ENCODE assay signal across 25 cellular contexts in genomic region chr14:58414845-58415244, GRCh38. TPM values are rescaled to one million over a fixed set of nuclear protein-coding genes. Genes with fewer than 3 reads are reported as not detected.
DNase-seq lines count a peak whose midpoint lies in the region; ATAC-seq and TF ChIP-seq lines count a peak whose summit lies in the region.
"Had no signal": no experiment of that assay in that cellular context is flagged by ENCODE, and none has a peak within 500 bp of the region (broad histone marks: within the 10 kb centered on the region; RNA-seq: fewer than 3 reads in every experiment).

No MANE protein-coding gene starts in this region.

- TF ChIP-seq CTCF in psoas muscle (IDR thresholded peaks at IDR 0.05) = no peak

- H3K9me3 Mint-ChIP-seq in activated T-cell treated with anti-CD3 and anti-CD28 coated beads, Interleukin-2, amount 50 U/mL, for 72 hours = no peaks in the 10 kb centered on the region
- H3K9me3 Mint-ChIP-seq: CD8-positive, alpha-beta T cell; stimulated activated effector memory CD8-positive, alpha-beta T cell treated with anti-CD3 and anti-CD28 coated beads, Interleukin-12 subunit alpha, Interleukin-12 subunit beta, amount 100 ng/mL, for 72 hours had no signal

- H3K36me3 ChIP-seq in psoas muscle (ENCODE audit: insufficient read depth in 1 of 2, low read depth in 1 of 2) = peaks cover 12 to 87% of the 10 kb centered on the region in 2 donors
- peaks cover 57% of the 10 kb centered on the region for H3K36me3 ChIP-seq in Karpas-422 (ENCODE audit: insufficient read depth, low read length)

- H3K4me1 Mint-ChIP-seq in activated T-cell treated with anti-CD3 and anti-CD28 coated beads, Interleukin-2, amount 50 U/mL, for 72 hours (ENCODE audit: low read depth) = peaks cover 22% of the 10 kb centered on the region

- H3K27ac ChIP-seq in psoas muscle (no peak overlapping the region), Karpas-422 (ENCODE audit: low read length) (no peak overlapping the region)
- H3K27ac ChIP-seq: hepatocyte, KMS-11, left lung, parathyroid adenoma, PC-9, upper lobe of right lung had no signal

- intact Hi-C loops in psoas muscle (cut with DNase I) = no loop called here

- ATAC-seq in activated T-cell treated with anti-CD3 and anti-CD28 coated beads, Interleukin-2, amount 50 U/mL, for 72 hours (replicated peaks in 1 of 2) = peak in 1 of 2 donors; percentile 59
- ATAC-seq in esophagus mucosa = peak; percentile 33
- ATAC-seq in psoas muscle = peak in 3 of 4 donors; percentile 28 to 41 (median 36)
- no peak for ATAC-seq in HG03521 (IDR thresholded peaks at IDR 0.05; ENCODE audit: unreplicated experiment)
- ATAC-seq: activated CD8-positive, alpha-beta T cell treated with anti-CD3 and anti-CD28 coated beads for 36 hours; CD8-positive, alpha-beta T cell; left lung; stimulated activated effector memory CD8-positive, alpha-beta T cell treated with anti-CD3 and anti-CD28 coated beads, Interleukin-12 subunit alpha, Interleukin-12 subunit beta, amount 100 ng/mL, for 72 hours; upper lobe of right lung had no signal

- peaks cover 48% of the 10 kb centered on the region for H3K79me2 ChIP-seq in Karpas-422 (ENCODE audit: low read length)

- 93 to 100% (median 96%) methylated on average over 1 of the region's 1 CpG for WGBS in psoas muscle, 3 donors

- DNase-seq in activated T-cell treated with anti-CD3 and anti-CD28 coated beads, Interleukin-2, amount 50 U/mL, for 72 hours = no peak
- no peak for DNase-seq in activated T-cell treated with anti-CD3 and anti-CD28 coated beads for 4 hours
- peak; percentile 57 for DNase-seq in NCI-H226
- no peak for DNase-seq in psoas muscle
- DNase-seq in AG20443 (ENCODE audit: low spot score) = no peak
- no peak for DNase-seq in Karpas-422
- DNase-seq: activated CD8-positive, alpha-beta T cell treated with anti-CD3 and anti-CD28 coated beads for 36 hours; activated effector memory CD4-positive, alpha-beta T cell treated with Interleukin-2 at 50 U/mL for 16 hours; anterior cingulate cortex; CD8-positive, alpha-beta T cell; H9; left lung; NCI-H1694 treated with DMSO at 0.1 percent for 48 hours; NCI-H510A; PC-9; upper lobe of right lung had no signal

- H3K4me3 Mint-ChIP-seq in activated T-cell treated with anti-CD3 and anti-CD28 coated beads, Interleukin-2, amount 50 U/mL, for 72 hours = peak overlapping the region in 1 of 2 donors; percentile 57
- H3K4me3 Mint-ChIP-seq: activated CD8-positive, alpha-beta T cell treated with anti-CD3 and anti-CD28 coated beads for 36 hours; CD8-positive, alpha-beta T cell; H9; stimulated activated effector memory CD8-positive, alpha-beta T cell treated with anti-CD3 and anti-CD28 coated beads, Interleukin-12 subunit alpha, Interleukin-12 subunit beta, amount 100 ng/mL, for 72 hours had no signal

- H3K9ac ChIP-seq in Karpas-422 (ENCODE audit: low read length) = no peak overlapping the region
- H3K9ac ChIP-seq: KMS-11, parathyroid adenoma had no signal

- H3K4me1 ChIP-seq in psoas muscle (no peaks in the 10 kb centered on the region), Karpas-422 (ENCODE audit: low read length) (no peaks in the 10 kb centered on the region)
- H3K4me1 ChIP-seq: left lung, parathyroid adenoma had no signal

- H3K27ac Mint-ChIP-seq in activated T-cell treated with anti-CD3 and anti-CD28 coated beads, Interleukin-2, amount 50 U/mL, for 72 hours = peak overlapping the region; percentile 86
- H3K27ac Mint-ChIP-seq: CD8-positive, alpha-beta T cell; stimulated activated effector memory CD8-positive, alpha-beta T cell treated with anti-CD3 and anti-CD28 coated beads, Interleukin-12 subunit alpha, Interleukin-12 subunit beta, amount 100 ng/mL, for 72 hours had no signal

- no peaks in the 10 kb centered on the region for H4K20me1 ChIP-seq in Karpas-422 (ENCODE audit: insufficient read depth, low read depth, low read length)

- H3K9me3 ChIP-seq in psoas muscle (no peaks in the 10 kb centered on the region), Karpas-422 (ENCODE audit: low read length) (no peaks in the 10 kb centered on the region)
- H3K9me3 ChIP-seq: left lung, upper lobe of right lung had no signal

- no peak overlapping the region for H3K4me2 ChIP-seq in Karpas-422 (ENCODE audit: low read depth, low read length, poor library complexity, severe bottlenecking)
- H3K4me2 ChIP-seq: hepatocyte, KMS-11, PC-9, smooth muscle cell had no signal

- no peaks in the 10 kb centered on the region for H3K9me2 ChIP-seq in Karpas-422 (replicated peaks; ENCODE audit: insufficient read depth, low read length)

- no peaks in the 10 kb centered on the region for H3K27me3 ChIP-seq in psoas muscle (ENCODE audit: insufficient read depth in 3 of 3, low read length in 2 of 3)
- no peaks in the 10 kb centered on the region for H3K27me3 ChIP-seq in Karpas-422 (ENCODE audit: low read length)
- H3K27me3 ChIP-seq: hepatocyte, left lung, upper lobe of right lung had no signal

- peaks cover 6 to 38% of the 10 kb centered on the region in 2 donors for H3K36me3 Mint-ChIP-seq in activated T-cell treated with anti-CD3 and anti-CD28 coated beads, Interleukin-2, amount 50 U/mL, for 72 hours (ENCODE audit: insufficient read depth in 2 of 2)

- H3K4me3 ChIP-seq in psoas muscle = no peak overlapping the region
- H3K4me3 ChIP-seq in Karpas-422 (ENCODE audit: low read length) = no peak overlapping the region
- H3K4me3 ChIP-seq: hepatocyte, left lung, PC-9, smooth muscle cell, upper lobe of right lung had no signal

- H2AFZ ChIP-seq in Karpas-422 (ENCODE audit: low read length) = no peak overlapping the region
- H2AFZ ChIP-seq: hepatocyte, parathyroid adenoma, PC-9 had no signal

- H3K27me3 Mint-ChIP-seq in activated T-cell treated with anti-CD3 and anti-CD28 coated beads, Interleukin-2, amount 50 U/mL, for 72 hours (ENCODE audit: low read depth) = no peaks in the 10 kb centered on the region
- H3K27me3 Mint-ChIP-seq: activated CD8-positive, alpha-beta T cell treated with anti-CD3 and anti-CD28 coated beads for 36 hours had no signal

RNA-seq across cellular contexts. Expression of gene TIMM9, which starts 12.5 kb away (rescaled TPM):
- 10 to 100 TPM; 70.6 to 93.5 TPM for total RNA-seq in activated T-cell treated with anti-CD3 and anti-CD28 coated beads, Interleukin-2, amount 50 U/mL, for 72 hours
- 33.8 TPM for total RNA-seq in esophagus mucosa
- 10 to 100 TPM; 44.2 to 55.6 (median 50.2) TPM for total RNA-seq in psoas muscle
- polyA plus RNA-seq in psoas muscle = 10 to 100 TPM; 47.4 to 87.8 (median 66.0) TPM
- 51.3 and 71.7 TPM in 2 replicates for total RNA-seq in Karpas-422 (2014; rRNA removed; shearing (Covaris generic); ENCODE audit: low replicate concordance)

RNA-seq across cellular contexts. Expression of gene KIAA0586, which starts 12.7 kb away (rescaled TPM):
- 10 to 100 TPM; 44.7 to 53.9 TPM for total RNA-seq in activated T-cell treated with anti-CD3 and anti-CD28 coated beads, Interleukin-2, amount 50 U/mL, for 72 hours
- total RNA-seq in esophagus mucosa = 11.9 TPM
- total RNA-seq in psoas muscle = 10 to 100 TPM in 1 of 4 donors, 1 to 10 TPM in 3; 5.0 to 14.2 (median 8.3) TPM
- 1 to 10 TPM; 2.5 to 6.2 (median 2.6) TPM for polyA plus RNA-seq in psoas muscle
- total RNA-seq in Karpas-422 (2014; rRNA removed; shearing (Covaris generic); ENCODE audit: low replicate concordance) = 31.4 and 42.3 TPM in 2 replicates

RNA-seq across cellular contexts. Expression of gene TOMM20L, which starts 19.1 kb away (rescaled TPM):
- total RNA-seq in activated T-cell treated with anti-CD3 and anti-CD28 coated beads, Interleukin-2, amount 50 U/mL, for 72 hours = not detected
- total RNA-seq in esophagus mucosa = not detected
- total RNA-seq in psoas muscle = not detected
- polyA plus RNA-seq in psoas muscle = not detected
- 1.8 TPM in 1 of 2 replicates, not detected in the other for total RNA-seq in Karpas-422 (2014; rRNA removed; shearing (Covaris generic); ENCODE audit: low replicate concordance)
- total RNA-seq: activated CD8-positive, alpha-beta T cell treated with anti-CD3 and anti-CD28 coated beads for 36 hours; endothelial cell of umbilical vein; H9; hepatocyte; left lung; myocyte; PC-9; smooth muscle cell; upper lobe of right lung had no signal
- polyA plus RNA-seq: endothelial cell of umbilical vein, hepatocyte, smooth muscle cell had no signal
